8 cellular contexts compared by ENCODE assay signal in the genomic region with DNA sequence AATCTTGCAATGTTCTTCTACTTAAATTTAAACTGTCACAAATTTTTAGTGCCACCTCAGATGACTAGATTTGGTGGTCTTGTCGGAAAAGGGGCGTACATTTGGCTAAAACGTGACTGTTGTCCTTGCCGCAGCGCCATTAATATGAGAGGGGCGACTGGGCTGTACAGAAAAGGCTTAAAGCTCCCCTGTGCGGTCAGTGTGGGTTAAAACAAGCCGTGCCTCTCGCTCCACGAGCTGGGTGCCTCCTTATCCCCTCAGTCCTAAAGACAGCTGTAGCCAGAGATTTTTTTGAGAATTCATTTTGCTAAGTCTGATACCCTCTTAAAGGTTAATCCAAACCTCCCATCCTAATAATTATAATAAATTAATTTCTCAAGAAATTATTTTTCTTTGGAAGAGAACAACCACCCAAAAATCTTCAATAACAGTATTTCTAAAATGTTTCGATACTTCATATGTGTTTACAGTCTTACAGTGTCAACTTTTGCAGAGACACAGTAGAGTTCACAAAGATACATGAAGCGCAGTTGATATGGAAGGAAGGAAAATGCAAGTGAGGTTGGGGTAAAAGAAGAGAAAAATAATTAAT.
DNase-seq lines count a peak whose midpoint lies in the region; ATAC-seq lines count a peak whose summit lies in the region.

No MANE protein-coding gene starts in this region.

- ATAC-seq in GM19043 (IDR thresholded peaks at IDR 0.05; ENCODE audit: low read depth, unreplicated experiment) (peak; percentile 66), HG02870 (IDR thresholded peaks at IDR 0.05; ENCODE audit: unreplicated experiment) (no peak)
- peak; percentile 61 for ATAC-seq in stimulated activated naive CD8-positive, alpha-beta T cell treated with anti-CD3 and anti-CD28 coated beads, Interleukin-15, Interleukin-2, amounts not matched to agents 100 U/mL and 50 U/mL, for 24 hours

- H3K36me3 ChIP-seq in BLaER1 treated with 17β-estradiol and CSF1 and Interleukin-3, amounts not matched to agents 10 nM and 100 nM, result no peaks in the 10 kb centered on the region
- H3K36me3 ChIP-seq in adipocyte (ENCODE audit: control insufficient read depth, insufficient read depth, low read length, severe bottlenecking), result no peaks in the 10 kb centered on the region

- DNase-seq in NAMALWA (ENCODE audit: low spot score) (peak; percentile 5), adipocyte (ENCODE audit: low read depth) (peak; percentile 83), iPS-NIHi7 (ENCODE audit: extremely low spot score) (peak; percentile 77), glomerular visceral epithelial cell (ENCODE audit: extremely low spot score) (no peak)
- peak; percentile 27 for DNase-seq in stimulated activated naive CD8-positive, alpha-beta T cell treated with anti-CD3 and anti-CD28 coated beads, Interleukin-15, Interleukin-2, amounts not matched to agents 100 U/mL and 50 U/mL, for 24 hours

- H3K4me1 ChIP-seq in BLaER1 treated with 17β-estradiol and CSF1 and Interleukin-3, amounts not matched to agents 10 nM and 100 nM, result no peaks in the 10 kb centered on the region
- no peaks in the 10 kb centered on the region for H3K4me1 ChIP-seq in adipocyte (ENCODE audit: control insufficient read depth, insufficient read depth, low read length)

- no peak overlapping the region for H3K9ac ChIP-seq in BLaER1 treated with 17β-estradiol and CSF1 and Interleukin-3, amounts not matched to agents 10 nM and 100 nM
- H3K9ac ChIP-seq in adipocyte (ENCODE audit: low read length), result peak overlapping the region; percentile 43

- H3K9me3 ChIP-seq in BLaER1 treated with 17β-estradiol and CSF1 and Interleukin-3, amounts not matched to agents 10 nM and 100 nM (replicated peaks in 1 of 11), result 0 out of 22 replicates have a peak, but pooled peaks cover 0 to 9% (median 0%) of the 10 kb centered on the region in 11 experiments
- no peaks in the 10 kb centered on the region for H3K9me3 ChIP-seq in adipocyte (ENCODE audit: control insufficient read depth, low read length)

- H3K27me3 ChIP-seq in BLaER1 treated with 17β-estradiol and CSF1 and Interleukin-3, amounts not matched to agents 10 nM and 100 nM, result no peaks in the 10 kb centered on the region
- H3K27me3 ChIP-seq in adipocyte (replicated peaks; ENCODE audit: control insufficient read depth, insufficient read depth, low read length), result peaks cover 7% of the 10 kb centered on the region

- no peak overlapping the region; a peak in 1 of 20 replicates for H3K4me3 ChIP-seq in BLaER1 treated with 17β-estradiol and CSF1 and Interleukin-3, amounts not matched to agents 10 nM and 100 nM
- peak overlapping the region; percentile 70 for H3K4me3 ChIP-seq in adipocyte (ENCODE audit: low read length)

- H3K4me2 ChIP-seq in BLaER1 treated with 17β-estradiol and CSF1 and Interleukin-3, amounts not matched to agents 10 nM and 100 nM, result peak overlapping the region in 9 of 11 experiments; percentile 7 to 80 (median 42); a peak in 10 of 22 replicates

- H4K20me1 ChIP-seq in BLaER1 treated with 17β-estradiol and CSF1 and Interleukin-3, amounts not matched to agents 10 nM and 100 nM, result no peaks in the 10 kb centered on the region

- H3K27ac ChIP-seq in BLaER1 treated with 17β-estradiol and CSF1 and Interleukin-3, amounts not matched to agents 10 nM and 100 nM, result no peak overlapping the region
